In the genomic region with DNA sequence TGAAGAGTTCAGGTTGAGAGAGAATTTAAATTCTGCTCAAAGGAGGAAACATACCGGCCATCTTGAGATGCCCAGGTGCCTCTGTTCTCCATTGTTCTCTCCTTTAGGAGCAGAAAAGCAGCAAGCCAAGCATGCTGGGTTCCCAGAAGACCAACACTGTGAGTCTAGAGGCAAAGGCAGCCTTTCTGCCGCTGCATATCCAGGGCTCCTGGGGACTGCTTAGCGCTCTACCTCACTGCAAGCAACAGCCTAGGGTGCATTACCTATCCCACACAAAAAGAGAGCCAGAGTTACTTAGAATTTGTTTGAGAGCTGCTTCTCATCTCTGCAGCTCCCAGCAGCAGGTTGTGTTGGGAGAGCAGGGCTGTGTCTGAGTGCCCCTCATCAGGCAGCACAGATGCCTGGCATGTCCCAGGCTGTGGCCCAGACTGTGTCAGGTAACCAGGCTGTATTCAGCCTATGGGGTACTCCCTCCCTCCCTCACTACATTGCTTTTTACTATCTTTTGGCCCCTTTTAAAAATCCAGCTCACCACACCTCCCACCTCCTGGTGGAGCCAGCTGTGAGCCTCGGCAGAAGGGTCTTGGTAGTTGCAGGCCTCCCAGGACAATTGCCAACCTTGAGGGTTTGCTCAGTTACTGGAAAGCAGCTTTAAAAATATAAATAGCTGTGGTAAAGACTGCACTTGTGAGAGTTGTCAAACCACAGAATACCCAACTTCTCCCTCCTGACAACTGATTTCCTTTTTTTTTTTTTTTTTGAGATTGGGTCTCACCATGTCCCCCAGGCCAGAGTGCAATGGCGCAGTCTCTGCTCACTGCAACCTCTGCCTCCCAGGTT, we compare ENCODE assay signal across 10 cellular contexts. TPM values are rescaled to one million over a fixed set of nuclear protein-coding genes. Genes with fewer than 3 reads are reported as not detected.
DNase-seq lines count a peak whose midpoint lies in the region; ATAC-seq and TF ChIP-seq lines count a peak whose summit lies in the region.
"Had no signal": no experiment of that assay in that cellular context is flagged by ENCODE, and none has a peak within 500 bp of the region (broad histone marks: within the 10 kb centered on the region; RNA-seq: fewer than 3 reads in every experiment).

No MANE protein-coding gene starts in this region.

- H3K27ac ChIP-seq in tibial artery, result no peak overlapping the region

- CTCF ChIA-PET in activated CD8-positive, alpha-beta memory T cell treated with anti-CD3 and anti-CD28 coated beads, Interleukin-2, amount 10 ng/mL, durations not matched to agents 7 days and 5 days (lab: Charles Lee), result interaction anchor here (0.8 to 2.2 kb wide), 11 partner anchors 16 to 476 kb away, joined by 3 to 7 read pairs (median 4); partner anchors contain the start of gene LEO1

- no peaks in the 10 kb centered on the region for H3K27me3 Mint-ChIP-seq in activated CD8-positive, alpha-beta memory T cell treated with anti-CD3 and anti-CD28 coated beads, Interleukin-2, amount 10 ng/mL, durations not matched to agents 7 days and 5 days
- no peaks in the 10 kb centered on the region for H3K27me3 Mint-ChIP-seq in activated T-cell treated with anti-CD3 and anti-CD28 coated beads, Interleukin-2, amount 50 U/mL, for 4 hours (ENCODE audit: low read depth)
- H3K27me3 Mint-ChIP-seq: activated naive CD8-positive, alpha-beta T cell treated with anti-CD3 and anti-CD28 coated beads for 36 hours had no signal

- no peaks in the 10 kb centered on the region for H3K4me1 ChIP-seq in tibial artery

- intact Hi-C loops in tibial artery (cut with DNase I; ENCODE audit: low total_unique reads), result no loop called here

- peak; percentile 64 for ATAC-seq in activated CD8-positive, alpha-beta memory T cell treated with anti-CD3 and anti-CD28 coated beads, Interleukin-2, amount 10 ng/mL, durations not matched to agents 7 days and 5 days
- ATAC-seq in HG03045 (IDR thresholded peaks at IDR 0.05; ENCODE audit: unreplicated experiment) (peak; percentile 59), GM18519 (IDR thresholded peaks at IDR 0.05; ENCODE audit: low FRiP score, unreplicated experiment) (no peak)
- ATAC-seq in activated T-cell treated with anti-CD3 and anti-CD28 coated beads, Interleukin-2, amount 50 U/mL, for 4 hours, result no peak

- no peak for TF ChIP-seq CTCF in tibial artery (IDR thresholded peaks at IDR 0.05)

- peak overlapping the region; percentile 66 for H3K27ac Mint-ChIP-seq in activated CD8-positive, alpha-beta memory T cell treated with anti-CD3 and anti-CD28 coated beads, Interleukin-2, amount 10 ng/mL, durations not matched to agents 7 days and 5 days
- H3K27ac Mint-ChIP-seq: activated naive CD8-positive, alpha-beta T cell treated with anti-CD3 and anti-CD28 coated beads for 36 hours had no signal

- peaks cover 41% of the 10 kb centered on the region for H3K4me1 Mint-ChIP-seq in activated CD8-positive, alpha-beta memory T cell treated with anti-CD3 and anti-CD28 coated beads, Interleukin-2, amount 10 ng/mL, durations not matched to agents 7 days and 5 days
- peaks cover 15% of the 10 kb centered on the region for H3K4me1 Mint-ChIP-seq in activated T-cell treated with anti-CD3 and anti-CD28 coated beads, Interleukin-2, amount 50 U/mL, for 4 hours (ENCODE audit: low read depth)

- peak overlapping the region; percentile 18 for H3K4me3 Mint-ChIP-seq in activated CD8-positive, alpha-beta memory T cell treated with anti-CD3 and anti-CD28 coated beads, Interleukin-2, amount 10 ng/mL, durations not matched to agents 7 days and 5 days
- no peak overlapping the region for H3K4me3 Mint-ChIP-seq in activated T-cell treated with anti-CD3 and anti-CD28 coated beads, Interleukin-2, amount 50 U/mL, for 4 hours
- H3K4me3 Mint-ChIP-seq: activated naive CD8-positive, alpha-beta T cell treated with anti-CD3 and anti-CD28 coated beads for 36 hours had no signal

- H3K36me3 Mint-ChIP-seq in activated CD8-positive, alpha-beta memory T cell treated with anti-CD3 and anti-CD28 coated beads, Interleukin-2, amount 10 ng/mL, durations not matched to agents 7 days and 5 days, result peaks cover 2% of the 10 kb centered on the region
- H3K36me3 Mint-ChIP-seq in activated T-cell treated with anti-CD3 and anti-CD28 coated beads, Interleukin-2, amount 50 U/mL, for 4 hours (ENCODE audit: insufficient read depth), result no peaks in the 10 kb centered on the region
- H3K36me3 Mint-ChIP-seq: activated naive CD8-positive, alpha-beta T cell treated with anti-CD3 and anti-CD28 coated beads for 36 hours had no signal

- H3K9me3 Mint-ChIP-seq in activated CD8-positive, alpha-beta memory T cell treated with anti-CD3 and anti-CD28 coated beads, Interleukin-2, amount 10 ng/mL, durations not matched to agents 7 days and 5 days (ENCODE audit: low read depth), result no peaks in the 10 kb centered on the region
- H3K9me3 Mint-ChIP-seq in activated T-cell treated with anti-CD3 and anti-CD28 coated beads, Interleukin-2, amount 50 U/mL, for 4 hours, result no peaks in the 10 kb centered on the region
- H3K9me3 Mint-ChIP-seq: activated naive CD8-positive, alpha-beta T cell treated with anti-CD3 and anti-CD28 coated beads for 36 hours had no signal

- no peak for DNase-seq in activated CD8-positive, alpha-beta memory T cell treated with anti-CD3 and anti-CD28 coated beads, Interleukin-2, amount 10 ng/mL, durations not matched to agents 7 days and 5 days
- DNase-seq in activated CD8-positive, alpha-beta memory T cell treated with anti-CD3 and anti-CD28 coated beads, Interleukin-2, amount 50 U/mL, for 4 hours, result no peak
- DNase-seq in SIG-M5 (lab: John Stamatoyannopoulos, UW), result peak; percentile 55
- no peak for DNase-seq in COLO668 (lab: John Stamatoyannopoulos, UW; ENCODE audit: unreplicated experiment)
- no peak for DNase-seq in tibial artery
- DNase-seq in activated T-cell treated with anti-CD3 and anti-CD28 coated beads, Interleukin-2, amount 50 U/mL, for 4 hours, result no peak
- DNase-seq: activated naive CD8-positive, alpha-beta T cell treated with anti-CD3 and anti-CD28 coated beads for 36 hours had no signal

- no peaks in the 10 kb centered on the region for H3K27me3 ChIP-seq in tibial artery

- H3K4me3 ChIP-seq in tibial artery, result no peak overlapping the region

- H3K36me3 ChIP-seq in tibial artery, result no peaks in the 10 kb centered on the region

- peaks cover 0 to 8% (median 0%) of the 10 kb centered on the region in 3 donors for H3K9me3 ChIP-seq in tibial artery

RNA-seq across cellular contexts. Expression of gene BCL2L10, which starts 30.2 kb away (rescaled TPM):
- not detected for total RNA-seq in activated CD8-positive, alpha-beta memory T cell treated with anti-CD3 and anti-CD28 coated beads, Interleukin-2, amount 10 ng/mL, durations not matched to agents 7 days and 5 days
- under 1 TPM in 2 of 3 donors, not detected in 1; 0.16 to 0.23 TPM for total RNA-seq in activated T-cell treated with anti-CD3 and anti-CD28 coated beads, Interleukin-2, amount 50 U/mL, for 4 hours
- total RNA-seq: activated naive CD8-positive, alpha-beta T cell treated with anti-CD3 and anti-CD28 coated beads for 36 hours; NCI-H460 had no signal

Comparison
In these comparisons a context has a peak if more than half of its experiments do, and no peak if none do; other contexts are left out.
1. ATAC-seq: peak in activated CD8-positive, alpha-beta memory T cell treated with anti-CD3 and anti-CD28 coated beads, Interleukin-2, amount 10 ng/mL, durations not matched to agents 7 days and 5 days (single experiment) and HG03045 (single experiment); none in GM18519 (single experiment) and activated T-cell treated with anti-CD3 and anti-CD28 coated beads, Interleukin-2, amount 50 U/mL, for 4 hours (0 of 2).